Comparison of ENCODE assay signal across 9 cellular contexts in the genomic region with DNA sequence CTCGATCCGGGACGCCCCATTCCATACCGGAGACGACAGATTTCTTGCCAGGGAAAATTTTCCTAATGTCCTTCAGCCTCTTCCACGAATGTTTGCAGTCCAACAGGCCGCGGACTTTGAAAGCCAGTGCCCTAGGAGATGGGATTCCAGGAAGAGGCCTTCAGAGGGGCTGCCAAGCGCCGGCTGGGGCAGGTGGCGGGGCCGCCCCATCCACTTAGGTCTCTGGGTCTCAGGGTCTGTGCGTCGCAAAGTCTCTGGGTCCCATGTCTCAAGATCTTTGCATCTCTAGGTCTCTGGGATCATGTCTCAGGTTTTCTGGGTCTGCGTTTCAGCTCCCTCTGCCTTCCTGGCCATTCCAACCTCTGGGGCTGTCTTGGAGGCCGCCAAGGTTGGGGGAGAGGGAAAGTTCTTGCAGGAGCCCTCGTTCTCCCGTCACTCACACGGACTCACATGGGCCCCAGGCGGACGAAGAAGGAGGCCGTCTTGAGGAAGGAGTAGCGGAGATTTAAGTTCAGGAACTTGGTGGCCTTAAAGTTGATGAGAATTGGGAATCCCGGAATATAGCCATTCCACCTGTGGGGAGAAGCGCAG. TPM values are rescaled to one million over a fixed set of nuclear protein-coding genes. Genes with fewer than 3 reads are reported as not detected.
A peak's percentile ranks its signal among the peaks of the same experiment; 100 is the strongest.
DNase-seq lines count a peak whose midpoint lies in the region; ATAC-seq, FAIRE-seq and TF ChIP-seq lines count a peak whose summit lies in the region.
"Had no signal": no experiment of that assay in that cellular context is flagged by ENCODE, and none has a peak within 500 bp of the region (broad histone marks: within the 10 kb centered on the region; RNA-seq: fewer than 3 reads in every experiment).

No MANE protein-coding gene starts in this region.

- no peaks in the 10 kb centered on the region for H3K27me3 ChIP-seq in bronchial epithelial cell (ENCODE audit: control insufficient read depth, insufficient read depth, low read length)

- intact Hi-C loops in Right ventricle myocardium superior (cut with DNase I), result no loop called here
- intact Hi-C loops in cardiac septum (cut with DNase I), result no loop called here

- H3K4me3 ChIP-seq in bronchial epithelial cell (ENCODE audit: low read depth, low read length), result peak overlapping the region; percentile 44

- peak overlapping the region; percentile 88 to 95 (median 90) for H3K4me3 Mint-ChIP-seq in naive B cell

- FAIRE-seq in bronchial epithelial cell (lab: Jason Lieb, UNC), result no peak

- TF ChIP-seq CTCF in bronchial epithelial cell (IDR thresholded peaks at IDR 0.05; ENCODE audit: insufficient read depth, low read length, severe bottlenecking), result no peak

- peak overlapping the region in 4 of 6 donors; percentile 9 to 96 (median 85) for H3K27ac Mint-ChIP-seq in naive B cell

- ATAC-seq in Right ventricle myocardium superior (ENCODE audit: poor library complexity) (peak; percentile 28), naive B cell (ENCODE audit: low read depth in 2 of 2) (no peak), GM19463 (IDR thresholded peaks at IDR 0.05; ENCODE audit: unreplicated experiment) (no peak), GM21576 (IDR thresholded peaks at IDR 0.05; ENCODE audit: unreplicated experiment) (no peak)

- DNase-seq in Right ventricle myocardium superior (no peak), cardiac septum (ENCODE audit: low spot score) (no peak), bronchial epithelial cell (ENCODE audit: low read depth) (no peak), naive B cell (no peak), NCI-H1105 (lab: John Stamatoyannopoulos, UW) (no peak), mesenteric fat pad (ENCODE audit: low spot score) (no peak)

- H3K36me3 ChIP-seq in bronchial epithelial cell (ENCODE audit: control insufficient read depth, insufficient read depth, low read length), result no peaks in the 10 kb centered on the region

- no peaks in the 10 kb centered on the region for H3K36me3 Mint-ChIP-seq in naive B cell

- H3K9me3 Mint-ChIP-seq in naive B cell, result no peaks in the 10 kb centered on the region

- peaks cover 13 to 18% (median 18%) of the 10 kb centered on the region in 3 donors for H3K4me1 Mint-ChIP-seq in naive B cell

- peaks cover 4 to 27% (median 8%) of the 10 kb centered on the region in 3 donors for H3K27me3 Mint-ChIP-seq in naive B cell

RNA-seq across cellular contexts. Expression of a gene that starts 7.2 kb away (rescaled TPM):
- total RNA-seq in Right ventricle myocardium superior (not detected), cardiac septum (not detected), bronchial epithelial cell (0.26 and 2.0 TPM in 2 replicates), mesenteric fat pad (not detected)
- 1 to 10 TPM in 2 of 6 donors, under 1 TPM in 2, not detected in 2; 0.45 to 2.4 (median 1.1) TPM for polyA plus RNA-seq in naive B cell (ENCODE audit: low read depth in 6 of 6)
- polyA plus RNA-seq: right cardiac atrium had no signal

RNA-seq across cellular contexts. Expression of a gene that starts 38.0 kb away (rescaled TPM):
- total RNA-seq in Right ventricle myocardium superior, result not detected
- total RNA-seq in cardiac septum, result not detected
- total RNA-seq in bronchial epithelial cell, result 1.3 and 2.0 TPM in 2 replicates
- polyA plus RNA-seq in naive B cell (ENCODE audit: low read depth in 6 of 6), result not detected
- total RNA-seq in mesenteric fat pad, result not detected
- total RNA-seq: right cardiac atrium had no signal
- polyA plus RNA-seq: right cardiac atrium had no signal

RNA-seq across cellular contexts. Expression of a gene that starts 41.4 kb away (rescaled TPM):
- total RNA-seq in Right ventricle myocardium superior, result not detected
- total RNA-seq in cardiac septum, result not detected
- 5.8 and 20.6 TPM in 2 replicates for total RNA-seq in bronchial epithelial cell
- polyA plus RNA-seq in naive B cell (ENCODE audit: low read depth in 6 of 6), result not detected
- total RNA-seq in mesenteric fat pad, result 2.9 TPM

RNA-seq across cellular contexts. Expression of a gene that starts 43.6 kb away (rescaled TPM):
- total RNA-seq in Right ventricle myocardium superior (0.13 TPM), cardiac septum (0.65 TPM), bronchial epithelial cell (0.13 and 1.3 TPM in 2 replicates), mesenteric fat pad (not detected)
- not detected for polyA plus RNA-seq in naive B cell (ENCODE audit: low read depth in 6 of 6)
